In the genomic region with DNA sequence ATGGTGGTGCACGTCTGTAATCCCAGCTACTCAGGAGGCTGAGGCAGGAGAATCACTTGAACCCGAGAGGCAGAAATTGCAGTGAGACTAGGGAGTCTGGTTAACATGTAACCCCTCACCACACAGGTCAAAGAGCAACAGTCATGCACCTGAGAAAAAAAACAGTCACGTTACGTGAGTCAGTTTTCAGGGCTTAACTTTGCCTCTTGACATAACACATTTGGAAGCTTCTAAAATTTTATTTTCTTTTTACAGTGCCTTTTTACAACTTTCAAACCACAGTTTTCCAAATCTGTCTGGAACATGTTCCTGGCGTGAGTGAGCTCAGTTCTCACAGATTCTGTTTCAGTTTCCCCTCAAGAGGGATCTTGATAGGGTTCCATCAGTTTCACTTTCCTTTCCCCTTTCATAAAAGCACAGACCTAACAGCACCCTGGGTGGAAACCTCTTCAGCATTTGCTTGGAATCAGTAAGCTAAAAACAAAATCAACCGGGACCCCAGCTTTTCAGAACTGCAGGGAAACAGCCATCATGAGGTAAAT, we compare ENCODE assay signal across 7 cellular contexts. TPM values are rescaled to one million over a fixed set of nuclear protein-coding genes. Genes with fewer than 3 reads are reported as not detected.
DNase-seq lines count a peak whose midpoint lies in the region; ATAC-seq and TF ChIP-seq lines count a peak whose summit lies in the region.

No MANE protein-coding gene starts in this region.

- peaks cover 41% of the 10 kb centered on the region for H3K4me1 ChIP-seq in body of pancreas

- H3K27me3 Mint-ChIP-seq in HFFc6 (ENCODE audit: insufficient read depth) = peaks cover 2% of the 10 kb centered on the region; the same call in 1 of the 2 replicates
- peaks cover 7% of the 10 kb centered on the region for H3K27me3 Mint-ChIP-seq in stimulated activated naive CD8-positive, alpha-beta T cell treated with anti-CD3 and anti-CD28 coated beads, Interleukin-15, Interleukin-2, amounts not matched to agents 100 ng/mL and 50 ng/mL, for 24 hours

- no peaks in the 10 kb centered on the region for H3K9me3 ChIP-seq in body of pancreas

- DNase-seq in HFFc6 (peak; percentile 33), NAMALWA (ENCODE audit: low spot score) (peak; percentile 85), body of pancreas (peak in 1 of 4 donors; percentile 46), kidney glomerular epithelial cell (lab: John Stamatoyannopoulos, UW) (peak; percentile 48), NCI-H1105 treated with DMSO at 0.1 percent for 48 hours (lab: John Stamatoyannopoulos, UW) (no peak)

- H3K27ac ChIP-seq in body of pancreas = peak overlapping the region in 3 of 4 donors; percentile 68 to 80 (median 76)

- H3K36me3 ChIP-seq in body of pancreas (replicated peaks in 1 of 2; ENCODE audit: insufficient read depth in 1 of 2, low read depth in 2 of 2) = no peaks in the 10 kb centered on the region

- peak; percentile 46 for ATAC-seq in GM18498 (IDR thresholded peaks at IDR 0.05; ENCODE audit: unreplicated experiment)
- peak; percentile 45 for ATAC-seq in body of pancreas

- peak overlapping the region; percentile 86 for H3K27ac Mint-ChIP-seq in HFFc6
- H3K27ac Mint-ChIP-seq in stimulated activated naive CD8-positive, alpha-beta T cell treated with anti-CD3 and anti-CD28 coated beads, Interleukin-15, Interleukin-2, amounts not matched to agents 100 ng/mL and 50 ng/mL, for 24 hours = peak overlapping the region; percentile 87

- no peak for TF ChIP-seq POLR2A in body of pancreas (IDR thresholded peaks at IDR 0.05)

- no peak overlapping the region for H3K4me3 ChIP-seq in body of pancreas

- peak overlapping the region; percentile 82 for H3K4me3 Mint-ChIP-seq in HFFc6
- H3K4me3 Mint-ChIP-seq in stimulated activated naive CD8-positive, alpha-beta T cell treated with anti-CD3 and anti-CD28 coated beads, Interleukin-15, Interleukin-2, amounts not matched to agents 100 ng/mL and 50 ng/mL, for 24 hours = peak overlapping the region; percentile 81

- no peaks in the 10 kb centered on the region for H3K9me3 Mint-ChIP-seq in HFFc6
- H3K9me3 Mint-ChIP-seq in stimulated activated naive CD8-positive, alpha-beta T cell treated with anti-CD3 and anti-CD28 coated beads, Interleukin-15, Interleukin-2, amounts not matched to agents 100 ng/mL and 50 ng/mL, for 24 hours = no peaks in the 10 kb centered on the region

- H3K36me3 Mint-ChIP-seq in HFFc6 (ENCODE audit: low read depth) = 0 out of 2 replicates have a peak, but pooled peaks cover 6% of the 10 kb centered on the region
- no peaks in the 10 kb centered on the region for H3K36me3 Mint-ChIP-seq in stimulated activated naive CD8-positive, alpha-beta T cell treated with anti-CD3 and anti-CD28 coated beads, Interleukin-15, Interleukin-2, amounts not matched to agents 100 ng/mL and 50 ng/mL, for 24 hours (ENCODE audit: low read depth)

- intact Hi-C loops in body of pancreas (cut with DNase I) = no loop called here

- TF ChIP-seq CTCF in HFFc6 (IDR thresholded peaks at IDR 0.05) = no peak
- no peak for TF ChIP-seq CTCF in body of pancreas (IDR thresholded peaks at IDR 0.05)

- WGBS in body of pancreas, 2 donors = 5 to 41% methylated on average over 6 of the region's 6 CpGs

- H3K4me1 Mint-ChIP-seq in HFFc6 (ENCODE audit: low read depth) = peaks cover 67% of the 10 kb centered on the region
- peaks cover 86% of the 10 kb centered on the region for H3K4me1 Mint-ChIP-seq in stimulated activated naive CD8-positive, alpha-beta T cell treated with anti-CD3 and anti-CD28 coated beads, Interleukin-15, Interleukin-2, amounts not matched to agents 100 ng/mL and 50 ng/mL, for 24 hours (ENCODE audit: low read depth)

- H3K27me3 ChIP-seq in body of pancreas = no peaks in the 10 kb centered on the region

RNA-seq across cellular contexts. Expression of a gene that starts 4.4 kb away (rescaled TPM):
- 10 to 100 TPM; 11.5 to 18.6 (median 18.0) TPM for total RNA-seq in HFFc6 (2021; fragmentation: NEBNext Ultra II Directional; extraction: Animal tissue kit (Norgen Biotek cat#: 25700))
- total RNA-seq in body of pancreas = 1 to 10 TPM; 2.3 to 3.9 TPM

RNA-seq across cellular contexts. Expression of a gene that starts 30.3 kb away (rescaled TPM):
- total RNA-seq in HFFc6 (2021; fragmentation: NEBNext Ultra II Directional; extraction: Animal tissue kit (Norgen Biotek cat#: 25700)) = 10 to 100 TPM in 5 of 6 experiments, 1 to 10 TPM in 1; 8.7 to 14.1 (median 13.0) TPM
- total RNA-seq in body of pancreas = 1 to 10 TPM in 1 of 2 donors, not detected in 1; 1.6 TPM

RNA-seq across cellular contexts. Expression of a gene that starts 45.7 kb away (rescaled TPM):
- total RNA-seq in HFFc6 (2021; fragmentation: NEBNext Ultra II Directional; extraction: Animal tissue kit (Norgen Biotek cat#: 25700)) = not detected
- total RNA-seq in body of pancreas = not detected
